Comparison of ENCODE assay signal across 23 cellular contexts in genomic region chr22:39707816-39708215, GRCh38.
"Had no signal": no experiment of that assay in that cellular context is flagged by ENCODE, and none has a peak within 500 bp of the region (broad histone marks: within the 10 kb centered on the region; RNA-seq: fewer than 3 reads in every experiment).

No MANE protein-coding gene starts in this region.

- H3K4me3 ChIP-seq: coronary artery, esophagus squamous epithelium, lung, mucosa of descending colon, right lobe of liver, testis, tibial artery had no signal

- H2AFZ ChIP-seq: parathyroid adenoma had no signal

- H3K79me2 ChIP-seq: parathyroid adenoma had no signal

- H3K4me1 ChIP-seq: parathyroid adenoma, right lobe of liver, tibial artery had no signal

- H3K9ac ChIP-seq: parathyroid adenoma had no signal

- H3K9me3 ChIP-seq: esophagus squamous epithelium, mucosa of descending colon, right lobe of liver, testis, tibial artery had no signal

- H3K27me3 ChIP-seq: right lobe of liver, testis had no signal

- DNase-seq: dermis blood vessel endothelial cell; effector memory CD4-positive, alpha-beta T cell; erythroblast; esophagus squamous epithelium; foreskin melanocyte; glutamatergic neuron; hypothalamus; mesenchymal stem cell; naive B cell; right lobe of liver; stimulated activated CD4-positive, alpha-beta T cell treated with anti-CD3 and anti-CD28 coated beads, Interleukin-15, amount 100 ng/mL, for 24 hours; stimulated activated CD4-positive, alpha-beta T cell treated with anti-CD3 and anti-CD28 coated beads, Interleukin-2, amount 100 ng/mL, for 48 hours; stimulated activated CD8-positive, alpha-beta memory T cell treated with anti-CD3 and anti-CD28 coated beads, Interleukin-4, amount 100 ng/mL, for 48 hours; stimulated activated naive CD4-positive, alpha-beta T cell; substantia nigra; testis; tibial artery had no signal

- H3K27ac ChIP-seq: coronary artery, esophagus squamous epithelium, parathyroid adenoma, right lobe of liver, testis, tibial artery had no signal

- ATAC-seq: left lobe of liver; natural killer cell treated with Interleukin-12 subunit alpha and Interleukin-12 subunit beta and Interleukin-15 and Interleukin-18, amount 100 ng/mL, for 72 hours; right lobe of liver had no signal

- H3K36me3 ChIP-seq: esophagus squamous epithelium, right lobe of liver, tibial artery had no signal
